8 cellular contexts compared by ENCODE assay signal in genomic region chr11:104163100-104164027, GRCh38. TPM values are rescaled to one million over a fixed set of nuclear protein-coding genes. Genes with fewer than 3 reads are reported as not detected.
A peak's percentile ranks its signal among the peaks of the same experiment; 100 is the strongest.
DNase-seq lines count a peak whose midpoint lies in the region; ATAC-seq and TF ChIP-seq lines count a peak whose summit lies in the region.

No MANE protein-coding gene starts in this region.

- no peaks in the 10 kb centered on the region for H3K9me3 ChIP-seq in right atrium auricular region

- H3K27ac ChIP-seq in right atrium auricular region: peak overlapping the region; percentile 23 to 47

- H3K9me3 Mint-ChIP-seq in activated T-helper 17 cell treated with anti-CD3 and anti-CD28 coated beads, Interleukin-2, amount 50 U/mL, for 72 hours: no peaks in the 10 kb centered on the region

- no peaks in the 10 kb centered on the region for H3K36me3 ChIP-seq in right atrium auricular region

- no peaks in the 10 kb centered on the region for H3K4me1 Mint-ChIP-seq in activated T-helper 17 cell treated with anti-CD3 and anti-CD28 coated beads, Interleukin-2, amount 50 U/mL, for 72 hours

- H3K27me3 ChIP-seq in right atrium auricular region: no peaks in the 10 kb centered on the region

- DNase-seq in right atrium auricular region (ENCODE audit: low spot score) (no peak), retinal pigment epithelial cell (ENCODE audit: low read depth) (no peak), OCI-M2 (lab: John Stamatoyannopoulos, UW; ENCODE audit: unreplicated experiment) (no peak), hepatic stellate cell (ENCODE audit: low spot score) (no peak)

- H3K4me3 ChIP-seq in GM08714 (ENCODE audit: low read length) (peak overlapping the region; percentile 49), right atrium auricular region (peak overlapping the region; percentile 54 to 59), retinal pigment epithelial cell (ENCODE audit: low read length) (peak overlapping the region; percentile 82)

- H3K36me3 Mint-ChIP-seq in activated T-helper 17 cell treated with anti-CD3 and anti-CD28 coated beads, Interleukin-2, amount 50 U/mL, for 72 hours (ENCODE audit: low read depth): no peaks in the 10 kb centered on the region

- no peak overlapping the region for H3K27ac Mint-ChIP-seq in activated T-helper 17 cell treated with anti-CD3 and anti-CD28 coated beads, Interleukin-2, amount 50 U/mL, for 72 hours

- peaks cover 30% of the 10 kb centered on the region for H3K27me3 Mint-ChIP-seq in activated T-helper 17 cell treated with anti-CD3 and anti-CD28 coated beads, Interleukin-2, amount 50 U/mL, for 72 hours

- peaks cover 0 to 13% of the 10 kb centered on the region in 2 donors for H3K4me1 ChIP-seq in right atrium auricular region

- TF ChIP-seq CTCF in right atrium auricular region (IDR thresholded peaks at IDR 0.05) (no peak), retinal pigment epithelial cell (conservative IDR thresholded peaks at IDR 0.05; ENCODE audit: low read depth, low read length) (peak; percentile 40)

- H3K4me3 Mint-ChIP-seq in activated T-helper 17 cell treated with anti-CD3 and anti-CD28 coated beads, Interleukin-2, amount 50 U/mL, for 72 hours: peak overlapping the region; percentile 31

- ATAC-seq in HG02938 (IDR thresholded peaks at IDR 0.05; ENCODE audit: unreplicated experiment): peak; percentile 28
- no peak for ATAC-seq in activated T-helper 17 cell treated with anti-CD3 and anti-CD28 coated beads, Interleukin-2, amount 50 U/mL, for 72 hours (replicated peaks)
- no peak for ATAC-seq in HG03045 (IDR thresholded peaks at IDR 0.05; ENCODE audit: unreplicated experiment)

RNA-seq across cellular contexts. Expression of gene PDGFD, which starts 0.6 kb away (rescaled TPM):
- total RNA-seq in activated T-helper 17 cell treated with anti-CD3 and anti-CD28 coated beads, Interleukin-2, amount 50 U/mL, for 72 hours: not detected
- 10 to 100 TPM; 14.4 to 27.8 TPM for total RNA-seq in right atrium auricular region

Comparison
In these comparisons a context has a peak if more than half of its experiments do, and no peak if none do; other contexts are left out.
1. RNA of gene PDGFD, which starts 0.6 kb away (total RNA-seq): 14.4 to 27.8 TPM in right atrium auricular region; not detected in activated T-helper 17 cell treated with anti-CD3 and anti-CD28 coated beads, Interleukin-2, amount 50 U/mL, for 72 hours; every median in the first group is over 10 times any median in the second.
2. Peak in every context shown above with its lines, with median percentiles within 50 percentile points of each other: H3K4me3 ChIP-seq.